Comparison of ENCODE assay signal across 1 cellular context in the genomic region with DNA sequence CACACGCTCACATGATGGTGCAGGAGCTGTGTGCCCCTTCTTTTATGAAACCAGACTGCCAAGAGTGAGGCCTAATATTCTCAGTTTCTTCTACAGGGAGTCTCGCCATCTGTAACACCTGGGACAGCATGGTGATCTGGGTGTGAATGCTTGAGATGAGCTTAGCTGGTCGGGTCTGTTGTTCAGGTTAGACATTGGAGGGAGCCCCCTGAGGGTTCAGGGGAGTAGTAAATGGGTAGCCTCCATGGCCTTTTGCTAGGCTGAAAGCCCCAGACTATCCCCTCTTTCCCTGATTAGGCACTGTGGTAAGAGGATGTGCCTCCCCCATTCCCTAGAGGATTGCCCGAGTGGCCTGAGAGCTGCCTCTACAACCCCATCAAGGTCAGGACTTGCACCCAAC.
TF ChIP-seq lines count a peak whose summit lies in the region.

No MANE protein-coding gene starts in this region.

TF ChIP-seq in WTC11, 78 proteins besides CTCF, POLR2A, EP300 and RAD21 (continued from another document):
- TF ChIP-seq, protein P1, sequence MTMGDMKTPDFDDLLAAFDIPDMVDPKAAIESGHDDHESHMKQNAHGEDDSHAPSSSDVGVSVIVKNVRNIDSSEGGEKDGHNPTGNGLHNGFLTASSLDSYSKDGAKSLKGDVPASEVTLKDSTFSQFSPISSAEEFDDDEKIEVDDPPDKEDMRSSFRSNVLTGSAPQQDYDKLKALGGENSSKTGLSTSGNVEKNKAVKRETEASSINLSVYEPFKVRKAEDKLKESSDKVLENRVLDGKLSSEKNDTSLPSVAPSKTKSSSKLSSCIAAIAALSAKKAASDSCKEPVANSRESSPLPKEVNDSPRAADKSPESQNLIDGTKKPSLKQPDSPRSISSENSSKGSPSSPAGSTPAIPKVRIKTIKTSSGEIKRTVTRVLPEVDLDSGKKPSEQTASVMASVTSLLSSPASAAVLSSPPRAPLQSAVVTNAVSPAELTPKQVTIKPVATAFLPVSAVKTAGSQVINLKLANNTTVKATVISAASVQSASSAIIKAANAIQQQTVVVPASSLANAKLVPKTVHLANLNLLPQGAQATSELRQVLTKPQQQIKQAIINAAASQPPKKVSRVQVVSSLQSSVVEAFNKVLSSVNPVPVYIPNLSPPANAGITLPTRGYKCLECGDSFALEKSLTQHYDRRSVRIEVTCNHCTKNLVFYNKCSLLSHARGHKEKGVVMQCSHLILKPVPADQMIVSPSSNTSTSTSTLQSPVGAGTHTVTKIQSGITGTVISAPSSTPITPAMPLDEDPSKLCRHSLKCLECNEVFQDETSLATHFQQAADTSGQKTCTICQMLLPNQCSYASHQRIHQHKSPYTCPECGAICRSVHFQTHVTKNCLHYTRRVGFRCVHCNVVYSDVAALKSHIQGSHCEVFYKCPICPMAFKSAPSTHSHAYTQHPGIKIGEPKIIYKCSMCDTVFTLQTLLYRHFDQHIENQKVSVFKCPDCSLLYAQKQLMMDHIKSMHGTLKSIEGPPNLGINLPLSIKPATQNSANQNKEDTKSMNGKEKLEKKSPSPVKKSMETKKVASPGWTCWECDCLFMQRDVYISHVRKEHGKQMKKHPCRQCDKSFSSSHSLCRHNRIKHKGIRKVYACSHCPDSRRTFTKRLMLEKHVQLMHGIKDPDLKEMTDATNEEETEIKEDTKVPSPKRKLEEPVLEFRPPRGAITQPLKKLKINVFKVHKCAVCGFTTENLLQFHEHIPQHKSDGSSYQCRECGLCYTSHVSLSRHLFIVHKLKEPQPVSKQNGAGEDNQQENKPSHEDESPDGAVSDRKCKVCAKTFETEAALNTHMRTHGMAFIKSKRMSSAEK (CRISPR knock-in tag; IDR thresholded peaks at IDR 0.05; ENCODE audit: borderline replicate concordance), result no peak
- TF ChIP-seq ZNF423 (CRISPR knock-in tag; IDR thresholded peaks at IDR 0.05) (no peak), TEAD1 (CRISPR knock-in tag; IDR thresholded peaks at IDR 0.05) (no peak), EMX1 (CRISPR knock-in tag; IDR thresholded peaks at IDR 0.05) (no peak), ZBTB21 (CRISPR knock-in tag; IDR thresholded peaks at IDR 0.05; ENCODE audit: borderline replicate concordance) (no peak), CREM (CRISPR knock-in tag; IDR thresholded peaks at IDR 0.05) (no peak), ZNF138 (CRISPR knock-in tag; conservative IDR thresholded peaks at IDR 0.05) (no peak), MYBL2 (CRISPR knock-in tag; IDR thresholded peaks at IDR 0.05) (no peak), CREB1 (CRISPR knock-in tag; IDR thresholded peaks at IDR 0.05) (no peak), SOX15 (CRISPR knock-in tag; IDR thresholded peaks at IDR 0.05) (no peak)
- TF ChIP-seq, protein P2, sequence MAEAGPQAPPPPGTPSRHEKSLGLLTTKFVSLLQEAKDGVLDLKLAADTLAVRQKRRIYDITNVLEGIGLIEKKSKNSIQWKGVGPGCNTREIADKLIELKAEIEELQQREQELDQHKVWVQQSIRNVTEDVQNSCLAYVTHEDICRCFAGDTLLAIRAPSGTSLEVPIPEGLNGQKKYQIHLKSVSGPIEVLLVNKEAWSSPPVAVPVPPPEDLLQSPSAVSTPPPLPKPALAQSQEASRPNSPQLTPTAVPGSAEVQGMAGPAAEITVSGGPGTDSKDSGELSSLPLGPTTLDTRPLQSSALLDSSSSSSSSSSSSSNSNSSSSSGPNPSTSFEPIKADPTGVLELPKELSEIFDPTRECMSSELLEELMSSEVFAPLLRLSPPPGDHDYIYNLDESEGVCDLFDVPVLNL (CRISPR knock-in tag; IDR thresholded peaks at IDR 0.05; ENCODE audit: borderline replicate concordance, low read depth), result no peak
- TF ChIP-seq, protein P3, sequence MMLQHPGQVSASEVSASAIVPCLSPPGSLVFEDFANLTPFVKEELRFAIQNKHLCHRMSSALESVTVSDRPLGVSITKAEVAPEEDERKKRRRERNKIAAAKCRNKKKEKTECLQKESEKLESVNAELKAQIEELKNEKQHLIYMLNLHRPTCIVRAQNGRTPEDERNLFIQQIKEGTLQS (CRISPR knock-in tag; conservative IDR thresholded peaks at IDR 0.05), result no peak
